ENCODE assay signal across 2 cellular contexts in the genomic region with DNA sequence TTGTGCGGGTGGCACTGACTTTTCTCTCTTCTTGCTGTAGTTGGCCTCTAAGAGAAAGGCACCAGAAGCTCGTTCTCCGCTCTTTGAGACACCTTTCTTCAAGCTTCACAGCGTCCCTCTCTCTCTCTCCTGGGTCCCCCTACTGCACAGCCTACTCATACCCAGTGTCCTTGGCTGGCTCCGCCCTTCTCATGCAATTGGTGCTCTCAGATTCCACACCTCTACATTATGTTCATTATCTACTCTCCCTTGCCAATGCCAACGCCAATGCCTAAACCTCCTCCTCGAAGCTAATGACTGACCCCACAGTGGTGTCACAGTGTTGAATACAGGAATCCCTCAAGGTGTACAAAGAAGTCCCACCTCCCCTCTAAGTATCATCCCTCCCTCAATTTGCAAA.
TF ChIP-seq lines count a peak whose summit lies in the region.

No MANE protein-coding gene starts in this region.

TF ChIP-seq in HEK293, 187 proteins besides CTCF, POLR2A, EP300 and RAD21:
- TF ChIP-seq, protein P1, sequence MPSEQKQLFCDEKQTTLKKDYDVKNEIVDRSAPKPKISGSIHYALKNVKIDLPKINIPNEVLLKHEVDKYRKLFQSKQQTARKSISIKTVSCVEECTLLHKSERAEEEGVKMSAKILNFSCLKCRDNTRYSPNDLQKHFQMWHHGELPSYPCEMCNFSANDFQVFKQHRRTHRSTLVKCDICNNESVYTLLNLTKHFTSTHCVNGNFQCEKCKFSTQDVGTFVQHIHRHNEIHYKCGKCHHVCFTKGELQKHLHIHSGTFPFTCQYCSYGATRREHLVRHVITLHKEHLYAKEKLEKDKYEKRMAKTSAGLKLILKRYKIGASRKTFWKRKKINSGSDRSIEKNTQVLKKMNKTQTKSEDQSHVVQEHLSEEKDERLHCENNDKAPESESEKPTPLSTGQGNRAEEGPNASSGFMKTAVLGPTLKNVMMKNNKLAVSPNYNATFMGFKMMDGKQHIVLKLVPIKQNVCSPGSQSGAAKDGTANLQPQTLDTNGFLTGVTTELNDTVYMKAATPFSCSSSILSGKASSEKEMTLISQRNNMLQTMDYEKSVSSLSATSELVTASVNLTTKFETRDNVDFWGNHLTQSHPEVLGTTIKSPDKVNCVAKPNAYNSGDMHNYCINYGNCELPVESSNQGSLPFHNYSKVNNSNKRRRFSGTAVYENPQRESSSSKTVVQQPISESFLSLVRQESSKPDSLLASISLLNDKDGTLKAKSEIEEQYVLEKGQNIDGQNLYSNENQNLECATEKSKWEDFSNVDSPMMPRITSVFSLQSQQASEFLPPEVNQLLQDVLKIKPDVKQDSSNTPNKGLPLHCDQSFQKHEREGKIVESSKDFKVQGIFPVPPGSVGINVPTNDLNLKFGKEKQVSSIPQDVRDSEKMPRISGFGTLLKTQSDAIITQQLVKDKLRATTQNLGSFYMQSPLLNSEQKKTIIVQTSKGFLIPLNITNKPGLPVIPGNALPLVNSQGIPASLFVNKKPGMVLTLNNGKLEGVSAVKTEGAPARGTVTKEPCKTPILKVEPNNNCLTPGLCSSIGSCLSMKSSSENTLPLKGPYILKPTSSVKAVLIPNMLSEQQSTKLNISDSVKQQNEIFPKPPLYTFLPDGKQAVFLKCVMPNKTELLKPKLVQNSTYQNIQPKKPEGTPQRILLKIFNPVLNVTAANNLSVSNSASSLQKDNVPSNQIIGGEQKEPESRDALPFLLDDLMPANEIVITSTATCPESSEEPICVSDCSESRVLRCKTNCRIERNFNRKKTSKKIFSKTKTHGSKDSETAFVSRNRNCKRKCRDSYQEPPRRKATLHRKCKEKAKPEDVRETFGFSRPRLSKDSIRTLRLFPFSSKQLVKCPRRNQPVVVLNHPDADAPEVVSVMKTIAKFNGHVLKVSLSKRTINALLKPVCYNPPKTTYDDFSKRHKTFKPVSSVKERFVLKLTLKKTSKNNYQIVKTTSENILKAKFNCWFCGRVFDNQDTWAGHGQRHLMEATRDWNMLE (tag by site-specific recombination; conservative IDR thresholded peaks at IDR 0.05; ENCODE audit: low read depth), result no peak
- no peak for TF ChIP-seq ZNF830 (tag by site-specific recombination; IDR thresholded peaks at IDR 0.05; ENCODE audit: low read depth)
- 0 out of 2 replicates have a peak, but pooled peaks have one; percentile 43 for TF ChIP-seq ZBTB17 (tag by site-specific recombination; IDR thresholded peaks at IDR 0.05)
- TF ChIP-seq SP2 (tag by site-specific recombination; IDR thresholded peaks at IDR 0.05), result no peak
- TF ChIP-seq KLF8 (tag by site-specific recombination; IDR thresholded peaks at IDR 0.05), result no peak
- TF ChIP-seq, protein P2, sequence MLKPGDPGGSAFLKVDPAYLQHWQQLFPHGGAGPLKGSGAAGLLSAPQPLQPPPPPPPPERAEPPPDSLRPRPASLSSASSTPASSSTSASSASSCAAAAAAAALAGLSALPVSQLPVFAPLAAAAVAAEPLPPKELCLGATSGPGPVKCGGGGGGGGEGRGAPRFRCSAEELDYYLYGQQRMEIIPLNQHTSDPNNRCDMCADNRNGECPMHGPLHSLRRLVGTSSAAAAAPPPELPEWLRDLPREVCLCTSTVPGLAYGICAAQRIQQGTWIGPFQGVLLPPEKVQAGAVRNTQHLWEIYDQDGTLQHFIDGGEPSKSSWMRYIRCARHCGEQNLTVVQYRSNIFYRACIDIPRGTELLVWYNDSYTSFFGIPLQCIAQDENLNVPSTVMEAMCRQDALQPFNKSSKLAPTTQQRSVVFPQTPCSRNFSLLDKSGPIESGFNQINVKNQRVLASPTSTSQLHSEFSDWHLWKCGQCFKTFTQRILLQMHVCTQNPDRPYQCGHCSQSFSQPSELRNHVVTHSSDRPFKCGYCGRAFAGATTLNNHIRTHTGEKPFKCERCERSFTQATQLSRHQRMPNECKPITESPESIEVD (tag by site-specific recombination; IDR thresholded peaks at IDR 0.05), result no peak
- no peak for TF ChIP-seq ZNF132 (tag by site-specific recombination; IDR thresholded peaks at IDR 0.05; ENCODE audit: borderline replicate concordance)
- no peak for TF ChIP-seq ZNF112 (tag by site-specific recombination; IDR thresholded peaks at IDR 0.05)
- no peak for TF ChIP-seq ZNF416 (tag by site-specific recombination; IDR thresholded peaks at IDR 0.05)
- no peak for TF ChIP-seq ZNF362 (tag by site-specific recombination; IDR thresholded peaks at IDR 0.05)
- no peak for TF ChIP-seq ZNF140 (tag by site-specific recombination; IDR thresholded peaks at IDR 0.05)
- TF ChIP-seq PRDM10 (tag by site-specific recombination; IDR thresholded peaks at IDR 0.05), result peak; percentile 53
TF ChIP-seq in HEK293: peak in this region for 2.

TF ChIP-seq in WTC11, 78 proteins besides CTCF, POLR2A, EP300 and RAD21 (continued from another document):
- TF ChIP-seq E2F5 (CRISPR knock-in tag; IDR thresholded peaks at IDR 0.05), result no peak
- TF ChIP-seq OVOL2 (CRISPR knock-in tag; IDR thresholded peaks at IDR 0.05; ENCODE audit: borderline replicate concordance), result no peak
- no peak for TF ChIP-seq HMGA2 (CRISPR knock-in tag; IDR thresholded peaks at IDR 0.05)
- TF ChIP-seq, protein P3, sequence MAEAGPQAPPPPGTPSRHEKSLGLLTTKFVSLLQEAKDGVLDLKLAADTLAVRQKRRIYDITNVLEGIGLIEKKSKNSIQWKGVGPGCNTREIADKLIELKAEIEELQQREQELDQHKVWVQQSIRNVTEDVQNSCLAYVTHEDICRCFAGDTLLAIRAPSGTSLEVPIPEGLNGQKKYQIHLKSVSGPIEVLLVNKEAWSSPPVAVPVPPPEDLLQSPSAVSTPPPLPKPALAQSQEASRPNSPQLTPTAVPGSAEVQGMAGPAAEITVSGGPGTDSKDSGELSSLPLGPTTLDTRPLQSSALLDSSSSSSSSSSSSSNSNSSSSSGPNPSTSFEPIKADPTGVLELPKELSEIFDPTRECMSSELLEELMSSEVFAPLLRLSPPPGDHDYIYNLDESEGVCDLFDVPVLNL (CRISPR knock-in tag; IDR thresholded peaks at IDR 0.05; ENCODE audit: borderline replicate concordance, low read depth), result no peak
- TF ChIP-seq EMX1 (CRISPR knock-in tag; IDR thresholded peaks at IDR 0.05), result no peak
- no peak for TF ChIP-seq FOXJ3 (CRISPR knock-in tag; IDR thresholded peaks at IDR 0.05; ENCODE audit: borderline replicate concordance)
- TF ChIP-seq ATF2 (CRISPR knock-in tag; IDR thresholded peaks at IDR 0.05; ENCODE audit: borderline replicate concordance, low read depth), result no peak
- TF ChIP-seq ZNF138 (CRISPR knock-in tag; conservative IDR thresholded peaks at IDR 0.05), result no peak
- TF ChIP-seq CBFB (CRISPR knock-in tag; IDR thresholded peaks at IDR 0.05; ENCODE audit: low read depth), result no peak
- no peak for TF ChIP-seq CREM (CRISPR knock-in tag; IDR thresholded peaks at IDR 0.05)
- no peak for TF ChIP-seq NFYB (CRISPR knock-in tag; conservative IDR thresholded peaks at IDR 0.05; ENCODE audit: low read depth)
- no peak for TF ChIP-seq ELF4 (CRISPR knock-in tag; IDR thresholded peaks at IDR 0.05; ENCODE audit: low read depth)
- TF ChIP-seq, protein P4, sequence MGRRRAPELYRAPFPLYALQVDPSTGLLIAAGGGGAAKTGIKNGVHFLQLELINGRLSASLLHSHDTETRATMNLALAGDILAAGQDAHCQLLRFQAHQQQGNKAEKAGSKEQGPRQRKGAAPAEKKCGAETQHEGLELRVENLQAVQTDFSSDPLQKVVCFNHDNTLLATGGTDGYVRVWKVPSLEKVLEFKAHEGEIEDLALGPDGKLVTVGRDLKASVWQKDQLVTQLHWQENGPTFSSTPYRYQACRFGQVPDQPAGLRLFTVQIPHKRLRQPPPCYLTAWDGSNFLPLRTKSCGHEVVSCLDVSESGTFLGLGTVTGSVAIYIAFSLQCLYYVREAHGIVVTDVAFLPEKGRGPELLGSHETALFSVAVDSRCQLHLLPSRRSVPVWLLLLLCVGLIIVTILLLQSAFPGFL (CRISPR knock-in tag; IDR thresholded peaks at IDR 0.05; ENCODE audit: borderline replicate concordance), result no peak
